2 cellular contexts compared by ENCODE assay signal in genomic region chr6:100712997-100713396, GRCh38.
TF ChIP-seq lines count a peak whose summit lies in the region.

No MANE protein-coding gene starts in this region.

TF ChIP-seq in HepG2, 621 proteins besides CTCF, POLR2A, EP300 and RAD21:
- TF ChIP-seq HIC2 (CRISPR knock-in tag; IDR thresholded peaks at IDR 0.05; ENCODE audit: low read depth), result no peak
- TF ChIP-seq SKIL (CRISPR knock-in tag; IDR thresholded peaks at IDR 0.05; ENCODE audit: borderline replicate concordance), result no peak
- no peak for TF ChIP-seq NFE2L2 (IDR thresholded peaks at IDR 0.05; ENCODE audit: low read length)
- TF ChIP-seq ZNF136 (CRISPR knock-in tag; IDR thresholded peaks at IDR 0.05; ENCODE audit: low read depth), result no peak
- TF ChIP-seq SP5 (CRISPR knock-in tag; IDR thresholded peaks at IDR 0.05; ENCODE audit: borderline replicate concordance, low read depth), result no peak
- no peak for TF ChIP-seq SOX13 (IDR thresholded peaks at IDR 0.05)
- TF ChIP-seq SOX13 (CRISPR knock-in tag; conservative IDR thresholded peaks at IDR 0.05 in 1 of 2, IDR thresholded peaks at IDR 0.05 in 1 of 2), result no peak
- no peak for TF ChIP-seq SRY (CRISPR knock-in tag; IDR thresholded peaks at IDR 0.05)
- no peak for TF ChIP-seq ZNF329 (CRISPR knock-in tag; IDR thresholded peaks at IDR 0.05; ENCODE audit: low read depth)
- TF ChIP-seq MBNL3 (CRISPR knock-in tag; conservative IDR thresholded peaks at IDR 0.05), result no peak
- TF ChIP-seq ZNF83 (CRISPR knock-in tag; IDR thresholded peaks at IDR 0.05; ENCODE audit: borderline replicate concordance), result no peak

TF ChIP-seq in GM23338, 12 proteins besides CTCF, POLR2A, EP300 and RAD21 (continued from another document):
- TF ChIP-seq REST (IDR thresholded peaks at IDR 0.05; ENCODE audit: unreplicated experiment) (no peak), EZH2 (IDR thresholded peaks at IDR 0.05; ENCODE audit: low read depth, unreplicated experiment) (no peak), CREB1 (CRISPR knock-in tag; IDR thresholded peaks at IDR 0.05; ENCODE audit: low read depth) (no peak), STAT1 (IDR thresholded peaks at IDR 0.05; ENCODE audit: unreplicated experiment) (no peak), ZNF114 (CRISPR knock-in tag; IDR thresholded peaks at IDR 0.05) (no peak), ZNF462 (CRISPR knock-in tag; IDR thresholded peaks at IDR 0.05) (no peak), ETS1 (IDR thresholded peaks at IDR 0.05) (no peak), NANOG (IDR thresholded peaks at IDR 0.05; ENCODE audit: borderline replicate concordance) (no peak)
